8 cellular contexts compared by ENCODE assay signal in genomic region chr13:40986328-40986856, GRCh38. TPM values are rescaled to one million over a fixed set of nuclear protein-coding genes. Genes with fewer than 3 reads are reported as not detected.
DNase-seq lines count a peak whose midpoint lies in the region; ATAC-seq and TF ChIP-seq lines count a peak whose summit lies in the region.

No MANE protein-coding gene starts in this region.

- no peak for TF ChIP-seq CTCF in Calu3 (IDR thresholded peaks at IDR 0.05; ENCODE audit: unreplicated experiment)
- TF ChIP-seq CTCF in osteocyte (IDR thresholded peaks at IDR 0.05), result no peak

- H3K36me3 Mint-ChIP-seq in Calu3 (ENCODE audit: insufficient read depth, unreplicated experiment) (peaks cover 5% of the 10 kb centered on the region), osteocyte (ENCODE audit: unreplicated experiment) (peaks cover under 1% of the 10 kb centered on the region)
- peaks cover 10% of the 10 kb centered on the region for H3K36me3 Mint-ChIP-seq in effector memory CD8-positive, alpha-beta T cell (ENCODE audit: insufficient read depth)

- H3K4me1 Mint-ChIP-seq in Calu3 (ENCODE audit: low read depth, unreplicated experiment), result peaks cover 28% of the 10 kb centered on the region
- H3K4me1 Mint-ChIP-seq in effector memory CD8-positive, alpha-beta T cell (ENCODE audit: low read depth in 2 of 2), result peaks cover 33 to 55% of the 10 kb centered on the region in 2 donors
- H3K4me1 Mint-ChIP-seq in osteocyte (ENCODE audit: unreplicated experiment), result peaks cover 45% of the 10 kb centered on the region

- H3K27ac Mint-ChIP-seq in Calu3 (ENCODE audit: unreplicated experiment) (no peak overlapping the region), osteocyte (ENCODE audit: unreplicated experiment) (peak overlapping the region; percentile 34)
- peak overlapping the region; percentile 90 to 93 for H3K27ac Mint-ChIP-seq in effector memory CD8-positive, alpha-beta T cell

- no peak for ATAC-seq in effector memory CD8-positive, alpha-beta T cell (replicated peaks)

- peak overlapping the region; percentile 36 for H3K4me3 Mint-ChIP-seq in Calu3 (ENCODE audit: low read depth, unreplicated experiment)
- H3K4me3 Mint-ChIP-seq in effector memory CD8-positive, alpha-beta T cell, result peak overlapping the region; percentile 96 to 97
- no peak overlapping the region for H3K4me3 Mint-ChIP-seq in osteocyte (ENCODE audit: unreplicated experiment)

- H3K9me3 Mint-ChIP-seq in Calu3 (ENCODE audit: low read depth, unreplicated experiment) (no peaks in the 10 kb centered on the region), osteocyte (ENCODE audit: unreplicated experiment) (no peaks in the 10 kb centered on the region)
- H3K9me3 Mint-ChIP-seq in effector memory CD8-positive, alpha-beta T cell, result no peaks in the 10 kb centered on the region

- intact Hi-C loops in Calu3 (cut with micrococcal nuclease; ENCODE audit: unreplicated experiment), result no loop called here

- BruUV-seq in Calu3 (replicated peaks; lab: Mats Ljungman, UMichigan), result no TSS peak

- H3K27me3 Mint-ChIP-seq in Calu3 (ENCODE audit: unreplicated experiment) (no peaks in the 10 kb centered on the region), osteocyte (ENCODE audit: unreplicated experiment) (no peaks in the 10 kb centered on the region)
- H3K27me3 Mint-ChIP-seq in effector memory CD8-positive, alpha-beta T cell, result no peaks in the 10 kb centered on the region

- CTCF ChIA-PET in Calu3 (lab: Charles Lee), result interaction anchor here (0.6 kb wide), 1 partner anchor 132 kb away, joined by 5 read pairs; no protein-coding TSS in a partner anchor

- DNase-seq in Calu3 (no peak), NCI-H2196 treated with DMSO at 0.1 percent for 48 hours (lab: John Stamatoyannopoulos, UW; ENCODE audit: unreplicated experiment) (peak; percentile 28), osteocyte (ENCODE audit: extremely low spot score, unreplicated experiment) (no peak), NOMO-1 treated with dmso at 0.1 percent for 144 hours (lab: John Stamatoyannopoulos, UW; ENCODE audit: unreplicated experiment) (no peak), NCI-H510A treated with DMSO at 0.1 percent for 48 hours (lab: John Stamatoyannopoulos, UW) (no peak), superior temporal gyrus (ENCODE audit: extremely low spot score) (no peak), HUDEP-2 (lab: John Stamatoyannopoulos, UW; ENCODE audit: unreplicated experiment in 76 of 76) (no peak)
- DNase-seq in effector memory CD8-positive, alpha-beta T cell, result no peak

RNA-seq across cellular contexts. Expression of gene ELF1, which starts 32.7 kb away (rescaled TPM):
- total RNA-seq in Calu3 (2022) (63.4 and 63.5 TPM in 2 replicates), osteocyte (52.6 and 56.8 TPM in 2 replicates)
